Comparison of ENCODE assay signal across 22 cellular contexts in genomic region chr11:62142043-62142375, GRCh38. TPM values are rescaled to one million over a fixed set of nuclear protein-coding genes. Genes with fewer than 3 reads are reported as not detected.
"Had no signal": no experiment of that assay in that cellular context is flagged by ENCODE, and none has a peak within 500 bp of the region (broad histone marks: within the 10 kb centered on the region; RNA-seq: fewer than 3 reads in every experiment).

No MANE protein-coding gene starts in this region.

- H3K27me3 ChIP-seq: heart right ventricle, pancreas, right lobe of liver had no signal

- H3K4me1 Mint-ChIP-seq: activated CD4-positive, alpha-beta T cell treated with anti-CD3 and anti-CD28 coated beads, Interleukin-2, amount 10 ng/mL, durations not matched to agents 7 days and 5 days; activated T-helper 17 cell treated with anti-CD3 and anti-CD28 coated beads, Interleukin-2, amount 50 U/mL, for 72 hours; T-cell had no signal

- H3K9me3 ChIP-seq: heart right ventricle, pancreas, right lobe of liver had no signal

- H3K27me3 Mint-ChIP-seq: activated CD4-positive, alpha-beta T cell treated with anti-CD3 and anti-CD28 coated beads, Interleukin-2, amount 10 ng/mL, durations not matched to agents 7 days and 5 days; activated T-helper 17 cell treated with anti-CD3 and anti-CD28 coated beads, Interleukin-2, amount 50 U/mL, for 72 hours; natural killer cell treated with Interleukin-12 subunit alpha and Interleukin-12 subunit beta and Interleukin-15 and Interleukin-18, amount 100 ng/mL, for 72 hours; stimulated activated naive B cell treated with anti-CD40 and anti-IgM and Interleukin-4, amounts not matched to agents 10 μg/mL and 1 μg/mL and 100 μg/mL, for 72 hours; T-cell had no signal

- H3K27ac Mint-ChIP-seq: activated CD4-positive, alpha-beta T cell treated with anti-CD3 and anti-CD28 coated beads, Interleukin-2, amount 10 ng/mL, durations not matched to agents 7 days and 5 days; activated naive CD4-positive, alpha-beta T cell treated with anti-CD3 and anti-CD28 coated beads for 36 hours; activated T-helper 17 cell treated with anti-CD3 and anti-CD28 coated beads, Interleukin-2, amount 50 U/mL, for 72 hours; natural killer cell treated with Interleukin-12 subunit alpha and Interleukin-12 subunit beta and Interleukin-15 and Interleukin-18, amount 100 ng/mL, for 72 hours; stimulated activated naive B cell treated with anti-CD40 and anti-IgM and Interleukin-4, amounts not matched to agents 10 μg/mL and 1 μg/mL and 100 μg/mL, for 72 hours; T-cell; T-helper 2 cell treated with Interferon-gamma antibody and Interleukin-4, amounts not matched to agents 5 μg/mL and 100 μg/mL, for 36 hours had no signal

- H3K4me1 ChIP-seq: pancreas, right lobe of liver had no signal

- H3K4me3 ChIP-seq: heart right ventricle, pancreas, right lobe of liver had no signal

- DNase-seq: activated CD4-positive, alpha-beta T cell treated with anti-CD3 and anti-CD28 coated beads, Interleukin-2, amount 10 ng/mL, durations not matched to agents 7 days and 5 days; activated naive CD4-positive, alpha-beta T cell treated with anti-CD3 and anti-CD28 coated beads for 36 hours; activated T-cell treated with anti-CD3 and anti-CD28 coated beads, Interleukin-2, amount 50 U/mL, for 1 hour; effector CD4-positive, alpha-beta T cell; erythroblast; foreskin fibroblast; heart right ventricle; left ventricle myocardium superior; right lobe of liver; small intestine; stimulated activated CD4-positive, alpha-beta T cell treated with anti-CD3 and anti-CD28 coated beads, Interleukin-2, amount 100 ng/mL, for 48 hours; stimulated activated naive B cell treated with anti-CD40 and anti-IgM and Interleukin-4, amounts not matched to agents 10 μg/mL and 1 μg/mL and 100 μg/mL, for 72 hours had no signal

- H3K9me3 Mint-ChIP-seq: activated CD4-positive, alpha-beta T cell treated with anti-CD3 and anti-CD28 coated beads, Interleukin-2, amount 10 ng/mL, durations not matched to agents 7 days and 5 days; activated naive CD4-positive, alpha-beta T cell treated with anti-CD3 and anti-CD28 coated beads for 36 hours; activated T-helper 17 cell treated with anti-CD3 and anti-CD28 coated beads, Interleukin-2, amount 50 U/mL, for 72 hours; natural killer cell treated with Interleukin-12 subunit alpha and Interleukin-12 subunit beta and Interleukin-15 and Interleukin-18, amount 100 ng/mL, for 72 hours; stimulated activated naive B cell treated with anti-CD40 and anti-IgM and Interleukin-4, amounts not matched to agents 10 μg/mL and 1 μg/mL and 100 μg/mL, for 72 hours; T-cell; T-helper 2 cell treated with Interferon-gamma antibody and Interleukin-4, amounts not matched to agents 5 μg/mL and 100 μg/mL, for 36 hours had no signal

- H3K4me3 Mint-ChIP-seq: activated CD4-positive, alpha-beta T cell treated with anti-CD3 and anti-CD28 coated beads, Interleukin-2, amount 10 ng/mL, durations not matched to agents 7 days and 5 days; activated naive CD4-positive, alpha-beta T cell treated with anti-CD3 and anti-CD28 coated beads for 36 hours; activated T-helper 17 cell treated with anti-CD3 and anti-CD28 coated beads, Interleukin-2, amount 50 U/mL, for 72 hours; natural killer cell treated with Interleukin-12 subunit alpha and Interleukin-12 subunit beta and Interleukin-15 and Interleukin-18, amount 100 ng/mL, for 72 hours; stimulated activated naive B cell treated with anti-CD40 and anti-IgM and Interleukin-4, amounts not matched to agents 10 μg/mL and 1 μg/mL and 100 μg/mL, for 72 hours; T-cell; T-helper 2 cell treated with Interferon-gamma antibody and Interleukin-4, amounts not matched to agents 5 μg/mL and 100 μg/mL, for 36 hours had no signal

- H3K27ac ChIP-seq: heart right ventricle, pancreas, right lobe of liver, VCaP had no signal

RNA-seq across cellular contexts. Expression of gene SCGB1D1, which starts 48.0 kb away (rescaled TPM):
- total RNA-seq: activated CD4-positive, alpha-beta T cell treated with anti-CD3 and anti-CD28 coated beads, Interleukin-2, amount 10 ng/mL, durations not matched to agents 7 days and 5 days; activated naive CD4-positive, alpha-beta T cell treated with anti-CD3 and anti-CD28 coated beads for 36 hours; activated T-helper 17 cell treated with anti-CD3 and anti-CD28 coated beads, Interleukin-2, amount 50 U/mL, for 72 hours; cerebellum; fibroblast of lung; heart right ventricle; kidney epithelial cell; left ventricle myocardium superior; natural killer cell treated with Interleukin-12 subunit alpha and Interleukin-12 subunit beta and Interleukin-15 and Interleukin-18, amount 100 ng/mL, for 72 hours; pancreas; right lobe of liver; T-cell; urinary bladder had no signal
- polyA plus RNA-seq: fibroblast of lung, heart right ventricle, pancreas, small intestine, urinary bladder had no signal
